In the genomic region with DNA sequence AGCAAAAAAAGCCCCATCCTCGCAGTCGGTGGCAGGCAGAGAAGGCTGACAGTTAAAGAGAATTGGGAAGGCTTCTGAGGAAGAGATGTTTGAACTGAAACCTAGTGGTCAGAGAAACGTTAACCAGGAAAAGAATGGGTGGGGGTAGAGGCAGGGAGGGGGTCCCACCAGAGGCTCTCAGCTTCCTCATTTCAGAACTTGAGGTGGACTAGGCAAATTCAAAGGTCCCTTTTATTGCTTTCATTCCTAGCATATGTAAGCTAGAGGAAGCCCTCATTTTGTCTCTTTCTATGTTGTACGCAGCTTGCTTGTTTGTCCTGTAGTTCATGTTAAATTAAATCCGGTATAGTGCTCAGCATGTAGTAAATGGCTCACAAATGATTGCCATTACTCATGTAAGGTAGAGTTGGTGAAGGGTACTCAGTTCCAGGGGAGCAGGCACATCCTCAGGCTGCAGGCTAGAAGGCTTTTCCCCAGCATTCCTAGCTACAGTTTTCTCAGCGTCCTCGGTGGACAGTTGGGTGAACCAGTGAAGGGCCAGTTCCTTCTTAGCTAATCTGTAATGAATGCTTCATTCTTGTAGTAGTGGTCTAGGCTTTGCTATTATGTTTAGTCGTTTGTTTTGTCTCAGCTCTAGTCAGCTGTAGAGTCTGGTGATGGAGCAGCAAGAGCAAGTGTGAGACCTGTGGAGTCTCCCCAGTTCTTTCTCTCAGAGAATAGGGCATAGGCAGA, we compare ENCODE assay signal across 9 cellular contexts. TPM values are rescaled to one million over a fixed set of nuclear protein-coding genes. Genes with fewer than 3 reads are reported as not detected.
DNase-seq lines count a peak whose midpoint lies in the region; ATAC-seq and TF ChIP-seq lines count a peak whose summit lies in the region.
"Had no signal": no experiment of that assay in that cellular context is flagged by ENCODE, and none has a peak within 500 bp of the region (broad histone marks: within the 10 kb centered on the region; RNA-seq: fewer than 3 reads in every experiment).

No MANE protein-coding gene starts in this region.

- ATAC-seq in GM18873 (IDR thresholded peaks at IDR 0.05; ENCODE audit: low FRiP score, unreplicated experiment), result peak; percentile 66
- ATAC-seq in HG02571 (IDR thresholded peaks at IDR 0.05; ENCODE audit: unreplicated experiment), result peak; percentile 64
- peak; percentile 91 to 92 for ATAC-seq in naive B cell (ENCODE audit: low read depth in 2 of 2)

- H3K9me3 Mint-ChIP-seq in naive B cell, result no peaks in the 10 kb centered on the region
- H3K9me3 Mint-ChIP-seq: activated naive CD8-positive, alpha-beta T cell treated with anti-CD3 and anti-CD28 coated beads, Interleukin-2, amount 10 ng/mL, durations not matched to agents 7 days and 5 days had no signal

- no peaks in the 10 kb centered on the region for H3K27me3 Mint-ChIP-seq in naive B cell
- H3K27me3 Mint-ChIP-seq: activated naive CD8-positive, alpha-beta T cell treated with anti-CD3 and anti-CD28 coated beads, Interleukin-2, amount 10 ng/mL, durations not matched to agents 7 days and 5 days had no signal

- H3K36me3 Mint-ChIP-seq in naive B cell, result no peaks in the 10 kb centered on the region
- H3K36me3 Mint-ChIP-seq: activated naive CD8-positive, alpha-beta T cell treated with anti-CD3 and anti-CD28 coated beads, Interleukin-2, amount 10 ng/mL, durations not matched to agents 7 days and 5 days had no signal

- TF ChIP-seq POLR2A in tibial nerve (IDR thresholded peaks at IDR 0.05), result no peak

- TF ChIP-seq CTCF in foreskin fibroblast (IDR thresholded peaks at IDR 0.05; ENCODE audit: low read depth, low read length) (no peak), tibial nerve (IDR thresholded peaks at IDR 0.05) (no peak)

- H3K9me3 ChIP-seq in tibial nerve, result no peaks in the 10 kb centered on the region

- WGBS in tibial nerve, 2 donors, result 34 to 50% methylated on average over 8 of the region's 8 CpGs

- H3K4me1 ChIP-seq in tibial nerve, result peaks cover 0 to 60% (median 27%) of the 10 kb centered on the region in 4 donors

- peak; percentile 30 for DNase-seq in NCI-H69 (lab: John Stamatoyannopoulos, UW)
- peak; percentile 55 for DNase-seq in naive B cell
- DNase-seq in retina, result no peak
- DNase-seq in activated CD4-positive, alpha-beta T cell treated with anti-CD3 and anti-CD28 coated beads for 1 hour, result no peak
- no peak for DNase-seq in foreskin fibroblast
- no peak for DNase-seq in tibial nerve (ENCODE audit: low spot score in 2 of 2)
- DNase-seq: activated naive CD8-positive, alpha-beta T cell treated with anti-CD3 and anti-CD28 coated beads, Interleukin-2, amount 10 ng/mL, durations not matched to agents 7 days and 5 days had no signal

- no peaks in the 10 kb centered on the region for H3K36me3 ChIP-seq in tibial nerve

- peaks cover 44 to 69% (median 53%) of the 10 kb centered on the region in 3 donors for H3K4me1 Mint-ChIP-seq in naive B cell

- peak overlapping the region; percentile 70 to 94 (median 94) for H3K27ac Mint-ChIP-seq in naive B cell
- H3K27ac Mint-ChIP-seq: activated naive CD8-positive, alpha-beta T cell treated with anti-CD3 and anti-CD28 coated beads, Interleukin-2, amount 10 ng/mL, durations not matched to agents 7 days and 5 days had no signal

- H3K27me3 ChIP-seq in tibial nerve, result no peaks in the 10 kb centered on the region

- peak overlapping the region; percentile 28 to 90 (median 82) for H3K4me3 Mint-ChIP-seq in naive B cell
- H3K4me3 Mint-ChIP-seq: activated naive CD8-positive, alpha-beta T cell treated with anti-CD3 and anti-CD28 coated beads, Interleukin-2, amount 10 ng/mL, durations not matched to agents 7 days and 5 days had no signal

- no peak overlapping the region for H3K4me3 ChIP-seq in foreskin fibroblast (ENCODE audit: low read depth in 1 of 2, low read length in 2 of 2)
- no peak overlapping the region for H3K4me3 ChIP-seq in tibial nerve

- no peak for TF ChIP-seq EP300 in tibial nerve (IDR thresholded peaks at IDR 0.05)

- peak overlapping the region in 2 of 4 donors; percentile 43 to 52 for H3K27ac ChIP-seq in tibial nerve

RNA-seq across cellular contexts. Expression of gene UVRAG, which starts 58.6 kb away (rescaled TPM):
- 10 to 100 TPM; 39.6 to 94.0 (median 70.8) TPM for polyA plus RNA-seq in naive B cell (ENCODE audit: low read depth in 6 of 6)
- 10 to 100 TPM; 27.3 to 38.7 (median 33.6) TPM for total RNA-seq in tibial nerve

Comparison
In these comparisons a context has a peak if more than half of its experiments do, and no peak if none do; other contexts are left out.
1. DNase-seq: peak in NCI-H69 (single experiment) and naive B cell (single experiment); none in retina (single experiment), activated CD4-positive, alpha-beta T cell treated with anti-CD3 and anti-CD28 coated beads for 1 hour (single experiment), foreskin fibroblast (0 of 2) and tibial nerve (0 of 2).
2. Peak in every context shown above with its lines, with median percentiles within 50 percentile points of each other: ATAC-seq.